ENCODE assay signal across 12 cellular contexts in genomic region chr12:93229494-93230310, GRCh38.
DNase-seq lines count a peak whose midpoint lies in the region; ATAC-seq, FAIRE-seq and TF ChIP-seq lines count a peak whose summit lies in the region.
"Had no signal": no experiment of that assay in that cellular context is flagged by ENCODE, and none has a peak within 500 bp of the region (broad histone marks: within the 10 kb centered on the region; RNA-seq: fewer than 3 reads in every experiment).

No MANE protein-coding gene starts in this region.

- 64 to 70% methylated on average over 2 to 6 of the region's 6 CpGs for WGBS in gastroesophageal sphincter (ENCODE audit: low coverage in 1 of 2), 2 donors

- dilution Hi-C loops in keratinocyte (cut with MboI; ENCODE audit: extremely low pct_ligation_motif_present, low sequenced_read_pairs): no loop called here

- H3K9me3 ChIP-seq in adipocyte (ENCODE audit: control insufficient read depth, low read length) (peaks cover 9% of the 10 kb centered on the region), keratinocyte (ENCODE audit: control insufficient read depth, low read depth, low read length) (no peaks in the 10 kb centered on the region), gastroesophageal sphincter (no peaks in the 10 kb centered on the region), right atrium auricular region (peaks cover 0 to 11% of the 10 kb centered on the region in 2 donors)
- H3K9me3 ChIP-seq: SJCRH30 had no signal

- H3K27ac ChIP-seq in keratinocyte (ENCODE audit: control insufficient read depth, insufficient read depth, low read length): peak overlapping the region; percentile 96
- no peak overlapping the region for H3K27ac ChIP-seq in gastroesophageal sphincter
- H3K27ac ChIP-seq in right atrium auricular region: no peak overlapping the region
- H3K27ac ChIP-seq: SJCRH30 had no signal

- peaks cover 27% of the 10 kb centered on the region for H3K4me1 ChIP-seq in adipocyte (ENCODE audit: control insufficient read depth, insufficient read depth, low read length)
- peaks cover 18% of the 10 kb centered on the region for H3K4me1 ChIP-seq in keratinocyte (ENCODE audit: control insufficient read depth, extremely low read depth, insufficient read depth, low read length)
- H3K4me1 ChIP-seq in gastroesophageal sphincter: no peaks in the 10 kb centered on the region
- H3K4me1 ChIP-seq in right atrium auricular region: peaks cover 0 to 6% of the 10 kb centered on the region in 2 donors
- H3K4me1 ChIP-seq: SJCRH30 had no signal

- H3K36me3 ChIP-seq in adipocyte (ENCODE audit: control insufficient read depth, insufficient read depth, low read length, severe bottlenecking): no peaks in the 10 kb centered on the region
- no peaks in the 10 kb centered on the region for H3K36me3 ChIP-seq in keratinocyte (ENCODE audit: control insufficient read depth in 2 of 2, extremely low read depth in 1 of 2, insufficient read depth in 2 of 2, low read length in 2 of 2)
- no peaks in the 10 kb centered on the region for H3K36me3 ChIP-seq in gastroesophageal sphincter
- no peaks in the 10 kb centered on the region for H3K36me3 ChIP-seq in right atrium auricular region
- H3K36me3 ChIP-seq: SJCRH30 had no signal

- H3K4me3 ChIP-seq in adipocyte (ENCODE audit: low read length) (no peak overlapping the region), keratinocyte (ENCODE audit: control insufficient read depth in 2 of 3, extremely low read depth in 1 of 3, insufficient read depth in 2 of 3, low read depth in 1 of 3, low read length in 3 of 3) (no peak overlapping the region), gastroesophageal sphincter (no peak overlapping the region), right atrium auricular region (no peak overlapping the region)
- H3K4me3 ChIP-seq: SJCRH30 had no signal

- TF ChIP-seq CTCF in keratinocyte (optimal IDR thresholded peaks at IDR 0.05 in 1 of 3, IDR thresholded peaks at IDR 0.05 in 1 of 3, conservative IDR thresholded peaks at IDR 0.05 in 1 of 3; ENCODE audit: extremely low read depth in 1 of 3, insufficient read depth in 2 of 3, low read length in 3 of 3): no peak
- no peak for TF ChIP-seq CTCF in gastroesophageal sphincter (IDR thresholded peaks at IDR 0.05)
- no peak for TF ChIP-seq CTCF in right atrium auricular region (IDR thresholded peaks at IDR 0.05)
- TF ChIP-seq CTCF in D721Med (IDR thresholded peaks at IDR 0.05; ENCODE audit: insufficient read depth, missing control alignments): no peak

- H3K9ac ChIP-seq in adipocyte (ENCODE audit: low read length): no peak overlapping the region
- H3K9ac ChIP-seq in keratinocyte (ENCODE audit: control insufficient read depth, extremely low read depth, insufficient read depth, low read length): peak overlapping the region; percentile 61

- H2AFZ ChIP-seq in keratinocyte (ENCODE audit: control insufficient read depth, low read length): peak overlapping the region; percentile 30

- no peaks in the 10 kb centered on the region for H3K27me3 ChIP-seq in adipocyte (replicated peaks; ENCODE audit: control insufficient read depth, insufficient read depth, low read length)
- no peaks in the 10 kb centered on the region for H3K27me3 ChIP-seq in keratinocyte (ENCODE audit: control insufficient read depth, extremely low read depth, insufficient read depth, low read length)
- no peaks in the 10 kb centered on the region for H3K27me3 ChIP-seq in gastroesophageal sphincter
- H3K27me3 ChIP-seq in right atrium auricular region: no peaks in the 10 kb centered on the region
- H3K27me3 ChIP-seq: SJCRH30 had no signal

- TF ChIP-seq EP300 in gastroesophageal sphincter (IDR thresholded peaks at IDR 0.05): no peak

- peak overlapping the region; percentile 70 for H3K4me2 ChIP-seq in keratinocyte (ENCODE audit: control insufficient read depth, extremely low read depth, insufficient read depth, low read depth, low read length)

- peak; percentile 47 for DNase-seq in AG08396 (ENCODE audit: low spot score)
- peak; percentile 62 for DNase-seq in HT-29 (ENCODE audit: low spot score)
- DNase-seq in adipocyte (ENCODE audit: low read depth): peak; percentile 94
- DNase-seq in keratinocyte (ENCODE audit: low read depth, low spot score): peak; percentile 69
- no peak for DNase-seq in right atrium auricular region (ENCODE audit: low spot score)
- no peak for DNase-seq in D721Med (ENCODE audit: insufficient read length, low spot score)
- DNase-seq: head of caudate nucleus, naive B cell, NCI-H345, SJCRH30 had no signal

- no peaks in the 10 kb centered on the region for H3K9me1 ChIP-seq in keratinocyte (ENCODE audit: control insufficient read depth, extremely low read depth, insufficient read depth, low read length)

- no peak for TF ChIP-seq POLR2A in gastroesophageal sphincter (IDR thresholded peaks at IDR 0.05)

- H3K79me2 ChIP-seq in keratinocyte (ENCODE audit: control insufficient read depth, insufficient read depth, low read length): no peaks in the 10 kb centered on the region

- peak; percentile 87 for FAIRE-seq in keratinocyte (lab: Jason Lieb, UNC)
- FAIRE-seq in D721Med (lab: Jason Lieb, UNC): no peak

- H4K20me1 ChIP-seq in keratinocyte (ENCODE audit: control insufficient read depth, extremely low read depth, insufficient read depth, low read length): no peaks in the 10 kb centered on the region

- ATAC-seq in gastroesophageal sphincter (no peak), HG03280 (IDR thresholded peaks at IDR 0.05; ENCODE audit: unreplicated experiment) (no peak)

Comparison
In these comparisons a context has a peak if more than half of its experiments do, and no peak if none do; other contexts are left out.
1. DNase-seq: peak in AG08396 (single experiment), HT-29 (single experiment), adipocyte (single experiment) and keratinocyte (single experiment); none in right atrium auricular region (single experiment) and D721Med (single experiment).